24 cellular contexts compared by ENCODE assay signal in genomic region chr19:46022431-46023310, GRCh38. TPM values are rescaled to one million over a fixed set of nuclear protein-coding genes. Genes with fewer than 3 reads are reported as not detected.
DNase-seq lines count a peak whose midpoint lies in the region; ATAC-seq and TF ChIP-seq lines count a peak whose summit lies in the region.
"Had no signal": no experiment of that assay in that cellular context is flagged by ENCODE, and none has a peak within 500 bp of the region (broad histone marks: within the 10 kb centered on the region; RNA-seq: fewer than 3 reads in every experiment).

Gene PGLYRP1 (minus strand): TSS chr19:46023053. CDS start chr19:46023021, 32 bp downstream.

- 90% methylated on average over 47 of the region's 47 CpGs for WGBS in hepatocyte (ENCODE audit: low lambda C conversion rate, missing lambda C conversion rate)
- 89% methylated on average over 47 of the region's 47 CpGs for WGBS in mesenchymal stem cell

- no peak within 1 kb of the TSS for H3K23ac ChIP-seq in mesenchymal stem cell (ENCODE audit: low read length in 2 of 2)

- peaks cover 0 to 4% of the 10 kb centered on the region in 2 donors for H3K27me3 ChIP-seq in right atrium auricular region
- H3K27me3 ChIP-seq in hepatocyte, result no peaks in the 10 kb centered on the region
- no peaks in the 10 kb centered on the region for H3K27me3 ChIP-seq in neutrophil
- H3K27me3 ChIP-seq in mesenchymal stem cell (ENCODE audit: control insufficient read depth in 1 of 2, insufficient read depth in 1 of 2, low read length in 2 of 2), result peaks cover 0 to 34% of the 10 kb centered on the region in 2 experiments

- no peaks in the 10 kb centered on the region for H3K9me2 ChIP-seq in hepatocyte (replicated peaks; ENCODE audit: insufficient read depth)

- TF ChIP-seq CTCF in right atrium auricular region (IDR thresholded peaks at IDR 0.05) (no peak), hepatocyte (IDR thresholded peaks at IDR 0.05; ENCODE audit: poor library complexity) (no peak), neutrophil (IDR thresholded peaks at IDR 0.05) (no peak)

- H2AFZ ChIP-seq in hepatocyte (no peak within 1 kb of the TSS), mesenchymal stem cell (ENCODE audit: low read depth, low read length) (no peak within 1 kb of the TSS)

- H3K4ac ChIP-seq in mesenchymal stem cell (ENCODE audit: low read depth in 1 of 2, low read length in 2 of 2), result no peak within 1 kb of the TSS

- H3K4me2 ChIP-seq in hepatocyte (no peak within 1 kb of the TSS), mesenchymal stem cell (ENCODE audit: low read length, poor library complexity, severe bottlenecking) (no peak within 1 kb of the TSS)

- H3K9me3 ChIP-seq in right atrium auricular region (no peaks in the 10 kb centered on the region), hepatocyte (ENCODE audit: low read depth) (no peaks in the 10 kb centered on the region), neutrophil (no peaks in the 10 kb centered on the region), mesenchymal stem cell (ENCODE audit: control insufficient read depth, low read length) (no peaks in the 10 kb centered on the region)
- H3K9me3 ChIP-seq: ascending aorta had no signal

- H3K4me3 ChIP-seq in right atrium auricular region, result no peak within 1 kb of the TSS
- H3K4me3 ChIP-seq in hepatocyte, result no peak within 1 kb of the TSS
- peak within 1 kb of the TSS; percentile 88 to 96 for H3K4me3 ChIP-seq in neutrophil (ENCODE audit: low read depth in 1 of 2, low read length in 1 of 2)
- no peak within 1 kb of the TSS for H3K4me3 ChIP-seq in mesenchymal stem cell (ENCODE audit: insufficient read depth in 1 of 2, low read depth in 1 of 2, low read length in 2 of 2)
- H3K4me3 ChIP-seq: ascending aorta had no signal

- peak within 1 kb of the TSS in 1 of 2 experiments; percentile 6 for H3K14ac ChIP-seq in mesenchymal stem cell (ENCODE audit: low read length in 2 of 2)

- H2BK12ac ChIP-seq in mesenchymal stem cell (ENCODE audit: low read length in 2 of 2), result no peak within 1 kb of the TSS

- no peak within 1 kb of the TSS for H2AK5ac ChIP-seq in mesenchymal stem cell (ENCODE audit: low read length, severe bottlenecking)

- no peak within 1 kb of the TSS for H3K18ac ChIP-seq in mesenchymal stem cell (ENCODE audit: low read depth in 1 of 2, low read length in 2 of 2)

- H2BK15ac ChIP-seq in mesenchymal stem cell (ENCODE audit: low read depth, poor library complexity, severe bottlenecking), result no peak within 1 kb of the TSS

- H4K8ac ChIP-seq in mesenchymal stem cell (ENCODE audit: low read length), result no peak within 1 kb of the TSS

- ATAC-seq in Right ventricle myocardium inferior (peak; percentile 14), HG03095 (IDR thresholded peaks at IDR 0.05; ENCODE audit: unreplicated experiment) (no peak)

- H4K20me1 ChIP-seq in hepatocyte (ENCODE audit: insufficient read depth, poor library complexity, severe bottlenecking), result no peaks in the 10 kb centered on the region

- no peak within 1 kb of the TSS for H2BK5ac ChIP-seq in mesenchymal stem cell (ENCODE audit: low read depth, low read length, poor library complexity, severe bottlenecking)

- H4K91ac ChIP-seq in mesenchymal stem cell (ENCODE audit: low read length), result no peak within 1 kb of the TSS

- H3K79me1 ChIP-seq in mesenchymal stem cell (replicated peaks; ENCODE audit: low read length, poor library complexity, severe bottlenecking), result no peaks in the 10 kb centered on the region

- H3K36me3 ChIP-seq in right atrium auricular region, result no peaks in the 10 kb centered on the region
- H3K36me3 ChIP-seq in hepatocyte (replicated peaks; ENCODE audit: insufficient read depth, low read depth), result no peaks in the 10 kb centered on the region
- peaks cover 35% of the 10 kb centered on the region for H3K36me3 ChIP-seq in neutrophil
- H3K36me3 ChIP-seq in mesenchymal stem cell (ENCODE audit: control insufficient read depth in 1 of 2, insufficient read depth in 2 of 2, low read depth in 1 of 2, low read length in 2 of 2), result peaks cover 4 to 33% of the 10 kb centered on the region in 2 experiments
- H3K36me3 ChIP-seq: ascending aorta had no signal

- H2BK120ac ChIP-seq in mesenchymal stem cell (ENCODE audit: low read depth, low read length), result no peak within 1 kb of the TSS

- H3K4me1 ChIP-seq in right atrium auricular region (no peaks in the 10 kb centered on the region), hepatocyte (ENCODE audit: insufficient read depth) (no peaks in the 10 kb centered on the region), neutrophil (ENCODE audit: control insufficient read depth in 1 of 2, insufficient read depth in 1 of 2, low read depth in 1 of 2, low read length in 1 of 2) (peaks cover 99 to 100% of the 10 kb centered on the region in 2 experiments), mesenchymal stem cell (ENCODE audit: control insufficient read depth, insufficient read depth, low read depth, low read length) (peaks cover 4% of the 10 kb centered on the region)
- H3K4me1 ChIP-seq: ascending aorta had no signal

- H3K27ac ChIP-seq in right atrium auricular region (no peak within 1 kb of the TSS), hepatocyte (no peak within 1 kb of the TSS), neutrophil (peak within 1 kb of the TSS; percentile 92), mesenchymal stem cell (ENCODE audit: low read length, poor library complexity, severe bottlenecking) (no peak within 1 kb of the TSS)
- H3K27ac ChIP-seq: ascending aorta, foreskin keratinocyte had no signal

- DNase-seq in Right ventricle myocardium inferior (ENCODE audit: missing footprints) (no peak), right atrium auricular region (ENCODE audit: low spot score) (no peak), hepatocyte (ENCODE audit: low spot score) (peak; percentile 4), NCI-H526 treated with DMSO at 0.1 percent for 48 hours (lab: John Stamatoyannopoulos, UW) (no peak), NCI-H1092 (lab: John Stamatoyannopoulos, UW) (no peak), mesenchymal stem cell (no peak)
- DNase-seq: activated CD4-positive, CD25-positive, alpha-beta regulatory T cell treated with anti-CD3 and anti-CD28 coated beads, Interleukin-2, amount 50 U/mL, for 72 hours; erythroblast; foreskin keratinocyte; KG1; kidney glomerular epithelial cell; mesendoderm; NCI-H2081 treated with DMSO at 0.1 percent for 48 hours; NCI-H510A treated with DMSO at 0.1 percent for 48 hours; SHP77; SW 1271 had no signal

- intact Hi-C loops in Right ventricle myocardium inferior (cut with DNase I), result no loop called here

- no peaks in the 10 kb centered on the region for H3K79me2 ChIP-seq in hepatocyte

- H3K9ac ChIP-seq in mesenchymal stem cell (ENCODE audit: low read length), result no peak within 1 kb of the TSS

RNA-seq across cellular contexts. Expression of gene PGLYRP1, which starts in this region (rescaled TPM):
- 0.35 TPM for total RNA-seq in Right ventricle myocardium inferior
- total RNA-seq in right atrium auricular region, result not detected
- not detected in 2 replicates for total RNA-seq in hepatocyte
- polyA plus RNA-seq in hepatocyte, result not detected in 2 replicates
- polyA plus RNA-seq in mesenchymal stem cell (2013, experiment 1 of 2), result not detected
- polyA plus RNA-seq in mesenchymal stem cell (2013, experiment 2 of 2), result not detected
- total RNA-seq: A673; activated naive CD4-positive, alpha-beta T cell treated with anti-CD3 and anti-CD28 coated beads, Interleukin-2, amount 50 U/mL, for 72 hours; activated T-helper 1 cell treated with anti-CD3 and anti-CD28 coated beads, Interleukin-12 subunit alpha, Interleukin-12 subunit beta, Interleukin-2, Interleukin-4 antibody, amounts not matched to agents 30 ng/mL and 10 ng/mL and 1 ng/mL, durations not matched to agents 14 hours and 24 hours and 36 hours; ascending aorta; foreskin keratinocyte; natural killer cell treated with Interleukin-12 subunit alpha and Interleukin-12 subunit beta and Interleukin-15 and Interleukin-18, amount 100 ng/mL, for 72 hours had no signal
- polyA plus RNA-seq: BJ, foreskin keratinocyte had no signal

Comparison
In these comparisons a context has a peak if more than half of its experiments do, and no peak if none do; other contexts are left out.
1. Peak in ATAC-seq in Right ventricle myocardium inferior; RNA of the gene not detected or under 1 TPM.
2. Peak in DNase-seq in hepatocyte; RNA of the gene not detected or under 1 TPM.
3. H3K4me3 ChIP-seq: peak in neutrophil (2 of 2); none in right atrium auricular region (0 of 2), hepatocyte (single experiment) and mesenchymal stem cell (0 of 2).